ENCODE assay signal across 1 cellular context in genomic region chr16:86554917-86555762, GRCh38.
TF ChIP-seq lines count a peak whose summit lies in the region.

MTHFSD (minus strand) TSS chr16:86555235; CDS start chr16:86555184, 51 bp downstream.

TF ChIP-seq in HCT116, 20 proteins besides CTCF, POLR2A, EP300 and RAD21 (continued from another document):
- TF ChIP-seq REST (IDR thresholded peaks at IDR 0.05; ENCODE audit: low read depth) (no peak), EZH2 (IDR thresholded peaks at IDR 0.05) (no peak), ZBTB33 (IDR thresholded peaks at IDR 0.05; ENCODE audit: extremely low read depth, insufficient replicate concordance, low read length) (peak; percentile 42)
